ENCODE assay signal across 1 cellular context in genomic region chr1:117676615-117677130, GRCh38.
TF ChIP-seq lines count a peak whose summit lies in the region.

No MANE protein-coding gene starts in this region.

TF ChIP-seq in GM23338, 12 proteins besides CTCF, POLR2A, EP300 and RAD21 (continued from another document):
- TF ChIP-seq EZH2 (IDR thresholded peaks at IDR 0.05; ENCODE audit: low read depth, unreplicated experiment) (no peak), ZNF331 (CRISPR knock-in tag; IDR thresholded peaks at IDR 0.05; ENCODE audit: low read depth) (no peak), CREB1 (CRISPR knock-in tag; IDR thresholded peaks at IDR 0.05; ENCODE audit: low read depth) (no peak), ETS1 (IDR thresholded peaks at IDR 0.05) (no peak), ZNF462 (CRISPR knock-in tag; IDR thresholded peaks at IDR 0.05) (no peak), NANOG (IDR thresholded peaks at IDR 0.05; ENCODE audit: borderline replicate concordance) (no peak), EZH2phosphoT487 (IDR thresholded peaks at IDR 0.05; ENCODE audit: unreplicated experiment) (no peak), JUNB (IDR thresholded peaks at IDR 0.05; ENCODE audit: unreplicated experiment) (no peak)
